ENCODE assay signal across 29 cellular contexts in the genomic region with DNA sequence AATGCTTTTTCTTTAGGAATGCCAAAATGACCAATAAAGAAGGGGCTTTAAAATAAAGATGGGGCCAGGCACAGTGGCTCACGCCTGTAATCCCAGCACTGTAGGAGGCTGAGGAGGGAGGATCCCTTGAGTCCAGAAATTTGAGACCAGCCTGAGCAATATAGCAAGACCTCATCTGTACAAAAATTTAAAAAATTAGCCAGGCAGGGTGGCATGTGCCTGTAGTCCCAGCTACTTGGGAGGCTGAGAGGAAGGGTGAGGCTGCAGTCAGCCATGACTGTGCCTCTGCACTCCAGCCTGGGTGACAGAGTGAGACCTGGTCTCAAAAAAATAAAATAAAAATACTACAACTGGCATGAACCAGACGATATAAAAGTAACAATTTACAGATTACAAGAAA.
"Had no signal": no experiment of that assay in that cellular context is flagged by ENCODE, and none has a peak within 500 bp of the region (broad histone marks: within the 10 kb centered on the region; RNA-seq: fewer than 3 reads in every experiment).

No MANE protein-coding gene starts in this region.

- H3K4me3 ChIP-seq: adrenal gland, ascending aorta, coronary artery, dorsolateral prefrontal cortex, left lung, lung, mucosa of descending colon, ovary, prostate gland, sigmoid colon, upper lobe of left lung, vagina had no signal

- DNase-seq: activated CD4-positive, alpha-beta T cell treated with anti-CD3 and anti-CD28 coated beads for 48 hours; activated CD4-positive, alpha-beta T cell treated with anti-CD3 and anti-CD28 coated beads, Interleukin-2, amount 50 U/mL, for 48 hours; activated CD8-positive, alpha-beta memory T cell treated with anti-CD3 and anti-CD28 coated beads for 24 hours; activated effector memory CD4-positive, alpha-beta T cell treated with Interleukin-2 at 50 U/mL for 16 hours; activated naive CD4-positive, alpha-beta T cell treated with anti-CD3 and anti-CD28 coated beads for 36 hours; activated naive CD8-positive, alpha-beta T cell treated with anti-CD3 and anti-CD28 coated beads for 36 hours; adrenal gland; dorsolateral prefrontal cortex; effector memory CD4-positive, alpha-beta T cell; left lung; mucosa of descending colon; ovary; retina; sigmoid colon; small intestine; stimulated activated CD4-positive, alpha-beta T cell treated with anti-CD3 and anti-CD28 coated beads, Interleukin-4, amount 100 ng/mL, for 24 hours; stimulated activated naive CD8-positive, alpha-beta T cell treated with anti-CD3 and anti-CD28 coated beads, Interleukin-15, amount 100 ng/mL, for 72 hours; substantia nigra; upper lobe of left lung; WERI-Rb-1 had no signal

- H3K4me1 ChIP-seq: adrenal gland, left lung, prostate gland had no signal

- FAIRE-seq: small intestine had no signal

- H3K27ac ChIP-seq: adrenal gland, ascending aorta, coronary artery, dorsolateral prefrontal cortex, left lung, neutrophil, ovary, prostate gland, sigmoid colon, upper lobe of left lung, vagina, WERI-Rb-1 had no signal

- H3K27me3 ChIP-seq: adrenal gland, ascending aorta, dorsolateral prefrontal cortex, left lung, neutrophil, ovary, sigmoid colon, upper lobe of left lung, vagina had no signal

- H3K36me3 ChIP-seq: adrenal gland, ascending aorta, left lung, neutrophil, ovary, prostate gland, sigmoid colon, upper lobe of left lung, vagina, WERI-Rb-1 had no signal

- ATAC-seq: activated CD4-positive, CD25-positive, alpha-beta regulatory T cell treated with anti-CD3 and anti-CD28 coated beads, Interleukin-2, amount 50 U/mL, for 24 hours; left lung; mucosa of descending colon; natural killer cell treated with Interleukin-12 subunit alpha and Interleukin-12 subunit beta and Interleukin-15 and Interleukin-18, amount 100 ng/mL, for 72 hours; stimulated activated memory B cell treated with anti-CD40 and anti-IgM and Interleukin-4, amounts not matched to agents 10 μg/mL and 1 μg/mL and 100 μg/mL, for 72 hours; stimulated activated naive CD8-positive, alpha-beta T cell treated with anti-CD3 and anti-CD28 coated beads, Interleukin-15, amount 100 ng/mL, for 72 hours had no signal

- H3K9me3 ChIP-seq: adrenal gland, ascending aorta, left lung, mucosa of descending colon, neutrophil, ovary, prostate gland, sigmoid colon, upper lobe of left lung, vagina had no signal
